21 cellular contexts compared by ENCODE assay signal in genomic region chr1:203085528-203086406, GRCh38. TPM values are rescaled to one million over a fixed set of nuclear protein-coding genes. Genes with fewer than 3 reads are reported as not detected.
A peak's percentile ranks its signal among the peaks of the same experiment; 100 is the strongest.
DNase-seq lines count a peak whose midpoint lies in the region; ATAC-seq and TF ChIP-seq lines count a peak whose summit lies in the region.
"Had no signal": no experiment of that assay in that cellular context is flagged by ENCODE, and none has a peak within 500 bp of the region (broad histone marks: within the 10 kb centered on the region; RNA-seq: fewer than 3 reads in every experiment).

TSS of gene MYOG (minus strand) at chr1:203086012. CDS start at chr1:203085961, 51 bp downstream.

- no peak within 1 kb of the TSS for H3K4ac ChIP-seq in H9 (ENCODE audit: low read depth, low read length)

- no CpG with 5 or more reads among the region's 36 CpGs for WGBS in H9 (ENCODE audit: extremely low coverage, insufficient read length, low lambda C conversion rate)

- H2BK5ac ChIP-seq in H9 (ENCODE audit: insufficient read length, low read length) = no peak within 1 kb of the TSS

- H4K91ac ChIP-seq in H9 (ENCODE audit: insufficient read length, low read depth, low read length) = no peak within 1 kb of the TSS

- H3K23ac ChIP-seq in H9 (ENCODE audit: insufficient read length, low read depth, low read length) = no peak within 1 kb of the TSS

- no peak for ATAC-seq in GM21528 (IDR thresholded peaks at IDR 0.05; ENCODE audit: low FRiP score, unreplicated experiment)
- ATAC-seq in activated T-cell treated with anti-CD3 and anti-CD28 coated beads, Interleukin-2, amount 50 U/mL, for 72 hours (replicated peaks in 1 of 2) = no peak
- ATAC-seq: WTC11 had no signal

- H2BK120ac ChIP-seq in H9 (ENCODE audit: low read depth, low read length, poor library complexity, severe bottlenecking) = no peak within 1 kb of the TSS

- H3K4me3 Mint-ChIP-seq in H9 (no peak within 1 kb of the TSS), osteocyte (ENCODE audit: unreplicated experiment) (no peak within 1 kb of the TSS)
- no peak within 1 kb of the TSS for H3K4me3 Mint-ChIP-seq in activated T-cell treated with anti-CD3 and anti-CD28 coated beads, Interleukin-2, amount 50 U/mL, for 72 hours
- H3K4me3 Mint-ChIP-seq: T-helper 1 cell treated with Interleukin-12 subunit alpha and Interleukin-12 subunit beta and Interleukin-4 antibody, amounts not matched to agents 30 μg/mL and 1 μg/mL, for 36 hours; WTC11 had no signal

- H3K27ac Mint-ChIP-seq in H9 (no peak within 1 kb of the TSS; a peak in 1 of 7 replicates), osteocyte (ENCODE audit: unreplicated experiment) (no peak within 1 kb of the TSS)
- H3K27ac Mint-ChIP-seq in activated T-cell treated with anti-CD3 and anti-CD28 coated beads, Interleukin-2, amount 50 U/mL, for 72 hours = no peak within 1 kb of the TSS
- H3K27ac Mint-ChIP-seq: T-helper 1 cell treated with Interleukin-12 subunit alpha and Interleukin-12 subunit beta and Interleukin-4 antibody, amounts not matched to agents 30 μg/mL and 1 μg/mL, for 36 hours; WTC11 had no signal

- H3K4me1 Mint-ChIP-seq in H9 (peaks cover 52 to 61% of the 10 kb centered on the region in 2 experiments), osteocyte (ENCODE audit: unreplicated experiment) (peaks cover 3% of the 10 kb centered on the region)
- H3K4me1 Mint-ChIP-seq in activated T-cell treated with anti-CD3 and anti-CD28 coated beads, Interleukin-2, amount 50 U/mL, for 72 hours (ENCODE audit: low read depth) = no peaks in the 10 kb centered on the region

- H3T11ph ChIP-seq in H9 (ENCODE audit: low read length) = no peak within 1 kb of the TSS

- no peak within 1 kb of the TSS for H2AK5ac ChIP-seq in H9 (ENCODE audit: insufficient read length, low read length)

- H3K9ac ChIP-seq in H9 (ENCODE audit: extremely low read depth, insufficient read length, low read length) (no peak within 1 kb of the TSS), endocrine pancreas (ENCODE audit: control insufficient read depth, insufficient read depth, low read length) (peak within 1 kb of the TSS; percentile 22)
- H3K9ac ChIP-seq: GM23248 had no signal

- H2BK12ac ChIP-seq in H9 (ENCODE audit: insufficient read length, low read depth, low read length) = no peak within 1 kb of the TSS

- H4K8ac ChIP-seq in H9 (replicated peaks; ENCODE audit: insufficient read length, low read depth, low read length) = no peak within 1 kb of the TSS

- no peaks in the 10 kb centered on the region for H3K23me2 ChIP-seq in H9 (ENCODE audit: insufficient read length, low read depth, low read length, poor library complexity, severe bottlenecking)

- H3K27me3 Mint-ChIP-seq in H9 (ENCODE audit: low read depth) = peaks cover 5% of the 10 kb centered on the region
- H3K27me3 Mint-ChIP-seq in osteocyte (ENCODE audit: unreplicated experiment) = peaks cover 45% of the 10 kb centered on the region
- H3K27me3 Mint-ChIP-seq in activated T-cell treated with anti-CD3 and anti-CD28 coated beads, Interleukin-2, amount 50 U/mL, for 72 hours (ENCODE audit: low read depth) = peaks cover 24% of the 10 kb centered on the region

- no peak within 1 kb of the TSS for H3K4me2 ChIP-seq in H9 (ENCODE audit: insufficient read depth, insufficient read length, low read length)

- H3K36me3 Mint-ChIP-seq in H9 (ENCODE audit: insufficient read depth in 1 of 3, low read depth in 3 of 3) = no peaks in the 10 kb centered on the region
- H3K36me3 Mint-ChIP-seq in osteocyte (ENCODE audit: unreplicated experiment) = no peaks in the 10 kb centered on the region
- H3K36me3 Mint-ChIP-seq in activated T-cell treated with anti-CD3 and anti-CD28 coated beads, Interleukin-2, amount 50 U/mL, for 72 hours (ENCODE audit: insufficient read depth in 2 of 2) = no peaks in the 10 kb centered on the region
- H3K36me3 Mint-ChIP-seq: WTC11 had no signal

- H2AFZ ChIP-seq in H9 (ENCODE audit: low read length) = no peak within 1 kb of the TSS
- H2AFZ ChIP-seq: GM23248 had no signal

- no peak within 1 kb of the TSS for H3K4me3 ChIP-seq in endocrine pancreas (ENCODE audit: control insufficient read depth, insufficient read depth, low read length)
- H3K4me3 ChIP-seq: GM23248 had no signal

- peaks cover 3% of the 10 kb centered on the region for H4K20me1 ChIP-seq in H9 (ENCODE audit: control insufficient read depth, insufficient read depth, insufficient read length)

- H3K9me3 Mint-ChIP-seq in H9 = no peaks in the 10 kb centered on the region
- H3K9me3 Mint-ChIP-seq in osteocyte (ENCODE audit: unreplicated experiment) = no peaks in the 10 kb centered on the region
- H3K9me3 Mint-ChIP-seq in activated T-cell treated with anti-CD3 and anti-CD28 coated beads, Interleukin-2, amount 50 U/mL, for 72 hours = no peaks in the 10 kb centered on the region
- H3K9me3 Mint-ChIP-seq: T-helper 1 cell treated with Interleukin-12 subunit alpha and Interleukin-12 subunit beta and Interleukin-4 antibody, amounts not matched to agents 30 μg/mL and 1 μg/mL, for 36 hours; WTC11 had no signal

- no peak within 1 kb of the TSS for H3K18ac ChIP-seq in H9 (ENCODE audit: insufficient read length, low read depth, low read length)

- H3K27me3 ChIP-seq in H9 (ENCODE audit: insufficient read depth, low read length) = no peaks in the 10 kb centered on the region
- no peaks in the 10 kb centered on the region for H3K27me3 ChIP-seq in endocrine pancreas (ENCODE audit: control insufficient read depth, insufficient read depth, low read length)

- H2BK20ac ChIP-seq in H9 (ENCODE audit: low read depth, low read length, poor library complexity, severe bottlenecking) = no peak within 1 kb of the TSS

- H3K36me3 ChIP-seq in endocrine pancreas (ENCODE audit: control insufficient read depth, insufficient read depth, low read length) = peaks cover 3% of the 10 kb centered on the region

- no peak within 1 kb of the TSS for H2BK15ac ChIP-seq in H9 (ENCODE audit: low read depth, low read length)

- H3K79me2 ChIP-seq in H9 (ENCODE audit: insufficient read depth, low read length) = no peaks in the 10 kb centered on the region

- H3K27ac ChIP-seq in H9 (ENCODE audit: insufficient read length, low read depth, low read length) = no peak within 1 kb of the TSS
- H3K27ac ChIP-seq: GM23248 had no signal

- H3K4me1 ChIP-seq in H9 (ENCODE audit: insufficient read depth, low read length) (peaks cover 9% of the 10 kb centered on the region), endocrine pancreas (ENCODE audit: control insufficient read depth, insufficient read depth, low read length) (no peaks in the 10 kb centered on the region)

- no peak within 1 kb of the TSS for H4K5ac ChIP-seq in H9 (ENCODE audit: insufficient read length, low read depth, low read length)

- no peaks in the 10 kb centered on the region for H3K79me1 ChIP-seq in H9 (ENCODE audit: insufficient read depth, low read depth, low read length, poor library complexity, severe bottlenecking)

- peak; percentile 22 for DNase-seq in H9
- peak; percentile 94 for DNase-seq in NCI-H2171 treated with DMSO at 0.1 percent for 48 hours (lab: John Stamatoyannopoulos, UW)
- DNase-seq in osteocyte (ENCODE audit: extremely low spot score, unreplicated experiment) = peak; percentile 78
- no peak for DNase-seq in superior temporal gyrus (ENCODE audit: extremely low spot score)
- DNase-seq in T-helper 2 cell = no peak
- DNase-seq in activated T-cell treated with anti-CD3 and anti-CD28 coated beads, Interleukin-2, amount 50 U/mL, for 72 hours = no peak
- DNase-seq: COR-L47; foreskin fibroblast; GM23248; KBM-7; NCI-H1048; stimulated activated CD4-positive, alpha-beta T cell treated with anti-CD3 and anti-CD28 coated beads, Interleukin-15, amount 100 ng/mL, for 24 hours; stimulated activated naive CD4-positive, alpha-beta T cell treated with Interleukin-2 at 50 U/mL for 16 hours; trophoblast cell had no signal

- no peak within 1 kb of the TSS for H3K14ac ChIP-seq in H9 (ENCODE audit: insufficient read depth, low read length)

- no peak within 1 kb of the TSS for H3K56ac ChIP-seq in H9 (ENCODE audit: insufficient read length, low read depth, low read length)

- no peak for TF ChIP-seq CTCF in H9 (conservative IDR thresholded peaks at IDR 0.05)
- no peak for TF ChIP-seq CTCF in osteocyte (IDR thresholded peaks at IDR 0.05)

- no peaks in the 10 kb centered on the region for H3K9me3 ChIP-seq in H9 (ENCODE audit: control insufficient read depth, low read depth, low read length)
- no peaks in the 10 kb centered on the region for H3K9me3 ChIP-seq in endocrine pancreas (ENCODE audit: control insufficient read depth, low read length)

RNA-seq across cellular contexts. Expression of gene MYOG, which starts in this region (rescaled TPM):
- total RNA-seq in H9 (2021) (not detected in 2 replicates), osteocyte (not detected in 2 replicates)
- total RNA-seq in activated T-cell treated with anti-CD3 and anti-CD28 coated beads, Interleukin-2, amount 50 U/mL, for 72 hours = not detected
- total RNA-seq: cerebellum, GM23248, liver, pulmonary artery endothelial cell, WTC11 had no signal

Comparison
In these comparisons a context has a peak if more than half of its experiments do, and no peak if none do; other contexts are left out.
1. Peak in DNase-seq in H9; RNA of the gene not detected or under 1 TPM.
2. Peak in DNase-seq in osteocyte; RNA of the gene not detected or under 1 TPM.